ENCODE assay signal across 8 cellular contexts in genomic region chr21:37072988-37073416, GRCh38. TPM values are rescaled to one million over a fixed set of nuclear protein-coding genes. Genes with fewer than 3 reads are reported as not detected.
A peak's percentile ranks its signal among the peaks of the same experiment; 100 is the strongest.
DNase-seq lines count a peak whose midpoint lies in the region; ATAC-seq and TF ChIP-seq lines count a peak whose summit lies in the region.

PIGP (minus strand) TSS chr21:37073071; CDS start chr21:37072515, 556 bp downstream.
TTC3 (plus strand) TSS chr21:37073254; CDS start chr21:37087258, 14,004 bp downstream.

- H3K27me3 Mint-ChIP-seq in activated T-helper 17 cell treated with anti-CD3 and anti-CD28 coated beads, Interleukin-2, amount 50 U/mL, for 72 hours: no peaks in the 10 kb centered on the region
- no peaks in the 10 kb centered on the region for H3K27me3 Mint-ChIP-seq in natural killer cell treated with Interleukin-12 subunit alpha and Interleukin-12 subunit beta and Interleukin-15 and Interleukin-18, amount 100 ng/mL, for 72 hours

- H3K36me3 ChIP-seq in DND-41 (ENCODE audit: insufficient read depth, low read length): peaks cover 15% of the 10 kb centered on the region

- TF ChIP-seq CTCF in DND-41 (IDR thresholded peaks at IDR 0.05; ENCODE audit: borderline replicate concordance, extremely low read depth, low read length, poor library complexity, severe bottlenecking): no peak
- TF ChIP-seq CTCF in RWPE1 (conservative IDR thresholded peaks at IDR 0.05; ENCODE audit: low read depth): no peak
- TF ChIP-seq CTCF in fibroblast of mammary gland (conservative IDR thresholded peaks at IDR 0.05; ENCODE audit: control insufficient read depth, insufficient read depth, low read depth, low read length): no peak

- peak within 1 kb of the TSS; percentile 57 to 81 for H3K4me3 ChIP-seq in DND-41 (ENCODE audit: low read depth in 1 of 2, low read length in 2 of 2)
- peak within 1 kb of the TSS; percentile 85 for H3K4me3 ChIP-seq in fibroblast of mammary gland (ENCODE audit: control insufficient read depth, low read depth, low read length)

- H3K36me3 Mint-ChIP-seq in activated T-helper 17 cell treated with anti-CD3 and anti-CD28 coated beads, Interleukin-2, amount 50 U/mL, for 72 hours (ENCODE audit: low read depth): peaks cover 33% of the 10 kb centered on the region
- peaks cover 11% of the 10 kb centered on the region for H3K36me3 Mint-ChIP-seq in natural killer cell treated with Interleukin-12 subunit alpha and Interleukin-12 subunit beta and Interleukin-15 and Interleukin-18, amount 100 ng/mL, for 72 hours

- H3K4me1 ChIP-seq in DND-41 (ENCODE audit: insufficient read depth, low read length): peaks cover 47% of the 10 kb centered on the region

- peaks cover 24% of the 10 kb centered on the region; the same call in 1 of the 2 replicates for H4K20me1 ChIP-seq in DND-41 (ENCODE audit: insufficient read depth, low read length)

- peak within 1 kb of the TSS; percentile 93 for H3K9ac ChIP-seq in DND-41 (ENCODE audit: low read depth, low read length)

- no peaks in the 10 kb centered on the region for H3K9me3 Mint-ChIP-seq in activated T-helper 17 cell treated with anti-CD3 and anti-CD28 coated beads, Interleukin-2, amount 50 U/mL, for 72 hours
- H3K9me3 Mint-ChIP-seq in natural killer cell treated with Interleukin-12 subunit alpha and Interleukin-12 subunit beta and Interleukin-15 and Interleukin-18, amount 100 ng/mL, for 72 hours: no peaks in the 10 kb centered on the region

- POLR2A ChIA-PET in RWPE1 (lab: Yijun Ruan, JAX; ENCODE audit: low non-redundant PET): no interaction called here

- ATAC-seq in DND-41 (ENCODE audit: insufficient read depth, low read depth): peak; percentile 75
- peak; percentile 77 for ATAC-seq in activated T-helper 17 cell treated with anti-CD3 and anti-CD28 coated beads, Interleukin-2, amount 50 U/mL, for 72 hours (replicated peaks)
- ATAC-seq in natural killer cell treated with Interleukin-12 subunit alpha and Interleukin-12 subunit beta and Interleukin-15 and Interleukin-18, amount 100 ng/mL, for 72 hours: peak; percentile 85 to 90
- peak; percentile 76 for ATAC-seq in stimulated activated naive CD8-positive, alpha-beta T cell treated with anti-CD3 and anti-CD28 coated beads, Interleukin-15, Interleukin-2, amounts not matched to agents 100 U/mL and 50 U/mL, for 24 hours

- CTCF ChIA-PET in RWPE1 (lab: Yijun Ruan, JAX): no interaction called here

- peak within 1 kb of the TSS; percentile 95 for H3K27ac Mint-ChIP-seq in activated T-helper 17 cell treated with anti-CD3 and anti-CD28 coated beads, Interleukin-2, amount 50 U/mL, for 72 hours
- peak within 1 kb of the TSS; percentile 78 to 85 for H3K27ac Mint-ChIP-seq in natural killer cell treated with Interleukin-12 subunit alpha and Interleukin-12 subunit beta and Interleukin-15 and Interleukin-18, amount 100 ng/mL, for 72 hours

- peaks cover 64% of the 10 kb centered on the region for H3K79me2 ChIP-seq in DND-41 (ENCODE audit: insufficient read depth, low read length)

- H2AFZ ChIP-seq in DND-41 (ENCODE audit: low read depth, low read length): peak within 1 kb of the TSS; percentile 91

- H3K4me2 ChIP-seq in DND-41 (ENCODE audit: insufficient read depth, low read length): peak within 1 kb of the TSS; percentile 95

- H3K4me1 Mint-ChIP-seq in activated T-helper 17 cell treated with anti-CD3 and anti-CD28 coated beads, Interleukin-2, amount 50 U/mL, for 72 hours: peaks cover 19% of the 10 kb centered on the region
- peaks cover 32 to 42% of the 10 kb centered on the region in 2 donors for H3K4me1 Mint-ChIP-seq in natural killer cell treated with Interleukin-12 subunit alpha and Interleukin-12 subunit beta and Interleukin-15 and Interleukin-18, amount 100 ng/mL, for 72 hours (ENCODE audit: low read depth in 2 of 2)

- H3K27ac ChIP-seq in DND-41 (ENCODE audit: low read length) (peak within 1 kb of the TSS; percentile 81), RWPE1 (peak within 1 kb of the TSS; percentile 96)

- H3K27me3 ChIP-seq in DND-41 (ENCODE audit: insufficient read depth, low read length, poor library complexity): no peaks in the 10 kb centered on the region

- peak; percentile 97 for DNase-seq in DND-41
- peak; percentile 93 for DNase-seq in H4 (ENCODE audit: low spot score)
- DNase-seq in LoVo (ENCODE audit: low spot score): peak; percentile 96
- peak; percentile 97 for DNase-seq in RWPE1 (ENCODE audit: low spot score)
- DNase-seq in fibroblast of mammary gland (ENCODE audit: low read depth): peak; percentile 90
- peak; percentile 98 for DNase-seq in natural killer cell treated with Interleukin-12 subunit alpha and Interleukin-12 subunit beta and Interleukin-15 and Interleukin-18, amount 100 ng/mL, for 72 hours (ENCODE audit: low spot score)
- DNase-seq in stimulated activated naive CD8-positive, alpha-beta T cell treated with anti-CD3 and anti-CD28 coated beads, Interleukin-15, Interleukin-2, amounts not matched to agents 100 U/mL and 50 U/mL, for 24 hours: peak; percentile 99

- no peaks in the 10 kb centered on the region for H3K9me3 ChIP-seq in DND-41 (ENCODE audit: insufficient read depth, low read length, severe bottlenecking)

- H3K4me3 Mint-ChIP-seq in activated T-helper 17 cell treated with anti-CD3 and anti-CD28 coated beads, Interleukin-2, amount 50 U/mL, for 72 hours: peak within 1 kb of the TSS; percentile 88
- peak within 1 kb of the TSS; percentile 99 for H3K4me3 Mint-ChIP-seq in natural killer cell treated with Interleukin-12 subunit alpha and Interleukin-12 subunit beta and Interleukin-15 and Interleukin-18, amount 100 ng/mL, for 72 hours

RNA-seq across cellular contexts. Expression of gene PIGP, which starts in this region (rescaled TPM):
- total RNA-seq in H4 (2014; rRNA removed; shearing (Covaris generic)): 28.9 and 52.9 TPM in 2 replicates
- 10 to 100 TPM; 16.5 to 16.6 TPM for total RNA-seq in activated T-helper 17 cell treated with anti-CD3 and anti-CD28 coated beads, Interleukin-2, amount 50 U/mL, for 72 hours
- 10 to 100 TPM; 11.2 to 15.9 TPM for total RNA-seq in natural killer cell treated with Interleukin-12 subunit alpha and Interleukin-12 subunit beta and Interleukin-15 and Interleukin-18, amount 100 ng/mL, for 72 hours

RNA-seq across cellular contexts. Expression of gene TTC3, which starts in this region (rescaled TPM):
- 67.4 and 71.9 TPM in 2 replicates for total RNA-seq in H4 (2014; rRNA removed; shearing (Covaris generic))
- 100 to 1,000 TPM in 1 of 2 donors, 10 to 100 TPM in 1; 69.2 to 105 TPM for total RNA-seq in activated T-helper 17 cell treated with anti-CD3 and anti-CD28 coated beads, Interleukin-2, amount 50 U/mL, for 72 hours
- 10 to 100 TPM; 32.8 to 84.2 TPM for total RNA-seq in natural killer cell treated with Interleukin-12 subunit alpha and Interleukin-12 subunit beta and Interleukin-15 and Interleukin-18, amount 100 ng/mL, for 72 hours

Comparison
In these comparisons a context has a peak if more than half of its experiments do, and no peak if none do; other contexts are left out.
1. Peak in every context shown above with its lines: DNase-seq, ATAC-seq, H3K4me3 ChIP-seq and H3K27ac ChIP-seq.